Comparison of ENCODE assay signal across 8 cellular contexts in genomic region chr20:41734506-41734945, GRCh38.
DNase-seq lines count a peak whose midpoint lies in the region; ATAC-seq and TF ChIP-seq lines count a peak whose summit lies in the region.

No MANE protein-coding gene starts in this region.

- H3K4me1 ChIP-seq in RWPE2 (ENCODE audit: insufficient read depth, poor library complexity, severe bottlenecking) = no peaks in the 10 kb centered on the region
- H3K4me1 ChIP-seq in iPS DF 6.9 (ENCODE audit: control insufficient read depth, insufficient read depth, low read length) = no peaks in the 10 kb centered on the region

- TF ChIP-seq CTCF in RWPE2 (IDR thresholded peaks at IDR 0.05; ENCODE audit: poor library complexity, severe bottlenecking) (peak; percentile 99), astrocyte of the cerebellum (IDR thresholded peaks at IDR 0.05; ENCODE audit: low read depth, low read length, missing control alignments) (peak; percentile 94)

- in situ Hi-C loops in G401 (cut with HindIII; ENCODE audit: low sequenced_read_pairs) (no loop called here), astrocyte of the cerebellum (cut with HindIII; ENCODE audit: low sequenced_read_pairs) (no loop called here)

- H3K9me3 ChIP-seq in RWPE2 (ENCODE audit: severe bottlenecking) (no peaks in the 10 kb centered on the region), iPS DF 6.9 (ENCODE audit: control insufficient read depth, insufficient read depth, low read length) (no peaks in the 10 kb centered on the region)

- no CpG with 5 or more reads among the region's 5 CpGs for WGBS in iPS DF 6.9 (ENCODE audit: insufficient coverage, insufficient read length)

- DNase-seq in G401 (ENCODE audit: low spot score) = peak; percentile 17
- peak; percentile 57 for DNase-seq in HuH-7.5 (ENCODE audit: low spot score)
- no peak for DNase-seq in RWPE2 (ENCODE audit: low spot score)
- DNase-seq in astrocyte of the cerebellum (ENCODE audit: low read depth) = peak; percentile 5
- DNase-seq in iPS DF 6.9 (ENCODE audit: low read depth, low spot score) = peak; percentile 63
- DNase-seq in stimulated activated CD4-positive, alpha-beta T cell treated with anti-CD3 and anti-CD28 coated beads, Interleukin-2, amount 100 ng/mL, for 24 hours = peak; percentile 31 to 37

- H3K36me3 ChIP-seq in RWPE2 (ENCODE audit: low read depth) = no peaks in the 10 kb centered on the region
- no peaks in the 10 kb centered on the region for H3K36me3 ChIP-seq in iPS DF 6.9 (ENCODE audit: control insufficient read depth, insufficient read depth, low read length)

- H3K27ac ChIP-seq in RWPE2 (ENCODE audit: poor library complexity, severe bottlenecking) = no peak overlapping the region
- no peak overlapping the region for H3K27ac ChIP-seq in iPS DF 6.9 (ENCODE audit: low read length)

- no peak overlapping the region for H3K4me3 ChIP-seq in RWPE2 (ENCODE audit: severe bottlenecking)
- no peak overlapping the region for H3K4me3 ChIP-seq in astrocyte of the cerebellum (ENCODE audit: low read depth, low read length)
- no peak overlapping the region for H3K4me3 ChIP-seq in iPS DF 6.9 (ENCODE audit: low read length)

- no peaks in the 10 kb centered on the region for H3K27me3 ChIP-seq in RWPE2 (ENCODE audit: insufficient read depth, poor library complexity, severe bottlenecking)
- no peaks in the 10 kb centered on the region; the same call in 1 of the 2 replicates for H3K27me3 ChIP-seq in iPS DF 6.9 (ENCODE audit: control insufficient read depth, insufficient read depth, low read length)

- ATAC-seq in RWPE2 (ENCODE audit: low read depth) (peak; percentile 76), GM21737 (IDR thresholded peaks at IDR 0.05; ENCODE audit: unreplicated experiment) (no peak), HG03039 (IDR thresholded peaks at IDR 0.05; ENCODE audit: unreplicated experiment) (no peak)
